8 cellular contexts compared by ENCODE assay signal in genomic region chr3:123449092-123449985, GRCh38. TPM values are rescaled to one million over a fixed set of nuclear protein-coding genes. Genes with fewer than 3 reads are reported as not detected.
DNase-seq lines count a peak whose midpoint lies in the region; ATAC-seq, FAIRE-seq and TF ChIP-seq lines count a peak whose summit lies in the region.

No MANE protein-coding gene starts in this region.

- no peaks in the 10 kb centered on the region for H3K4me1 Mint-ChIP-seq in activated naive CD8-positive, alpha-beta T cell treated with anti-CD3 and anti-CD28 coated beads, Interleukin-2, amount 10 ng/mL, durations not matched to agents 7 days and 5 days

- POLR2A ChIA-PET in A549 (lab: Yijun Ruan, JAX) = interaction anchor here (0.6 kb wide), 2 partner anchors 89 to 125 kb away, joined by 3 to 4 read pairs; no protein-coding TSS in a partner anchor
- POLR2A ChIA-PET in activated naive CD8-positive, alpha-beta T cell treated with anti-CD3 and anti-CD28 coated beads, Interleukin-2, amount 10 ng/mL, durations not matched to agents 7 days and 5 days (lab: Charles Lee) = interaction anchor here (0.7 kb wide), 1 partner anchor 36 kb away, joined by 3 read pairs; no protein-coding TSS in a partner anchor

- H3K36me3 ChIP-seq in hepatocyte (replicated peaks; ENCODE audit: insufficient read depth, low read depth) (no peaks in the 10 kb centered on the region), psoas muscle (ENCODE audit: insufficient read depth in 1 of 2, low read depth in 1 of 2) (no peaks in the 10 kb centered on the region)

- 0% methylated on average over 3 of the region's 114 CpGs for whole genome bisulfite sequencing in A549 (ENCODE audit: missing lambda C conversion rate)
- WGBS in hepatocyte (ENCODE audit: low lambda C conversion rate, missing lambda C conversion rate) = 0% methylated on average over 37 of the region's 114 CpGs
- WGBS in psoas muscle, 3 donors = 0 to 1% (median 0%) methylated on average over 49 to 114 of the region's 114 CpGs

- H3K27ac ChIP-seq in A549 (peak overlapping the region; percentile 46 to 84; a peak in 5 of 6 replicates), hepatocyte (no peak overlapping the region), psoas muscle (peak overlapping the region; percentile 55)

- FAIRE-seq in A549 (lab: Jason Lieb, UNC) (no peak), GM12891 (lab: Jason Lieb, UNC) (no peak)

- no peak for TF ChIP-seq RAD21 in A549 (conservative IDR thresholded peaks at IDR 0.05 in 1 of 2, IDR thresholded peaks at IDR 0.05 in 1 of 2)

- peak overlapping the region; percentile 93 for H2AFZ ChIP-seq in hepatocyte

- TF ChIP-seq EP300 in A549 (IDR thresholded peaks at IDR 0.05) = no peak

- CTCF ChIA-PET in A549 (lab: Yijun Ruan, JAX) = interaction anchor here (0.6 to 2.7 kb wide), 10 partner anchors 9 to 541 kb away, joined by 3 to 9 read pairs (median 5); no protein-coding TSS in a partner anchor

- intact Hi-C loops in psoas muscle (cut with DNase I) = loop anchor here in 1 of 2 donors (5.0 kb wide), 1 partner anchor 38 kb away; no protein-coding TSS in a partner anchor

- H3K9me2 ChIP-seq in hepatocyte (replicated peaks; ENCODE audit: insufficient read depth) = no peaks in the 10 kb centered on the region

- peak overlapping the region; percentile 37 for H3K4me3 Mint-ChIP-seq in activated naive CD8-positive, alpha-beta T cell treated with anti-CD3 and anti-CD28 coated beads, Interleukin-2, amount 10 ng/mL, durations not matched to agents 7 days and 5 days

- no peaks in the 10 kb centered on the region for H3K79me2 ChIP-seq in hepatocyte

- H3K36me3 Mint-ChIP-seq in activated naive CD8-positive, alpha-beta T cell treated with anti-CD3 and anti-CD28 coated beads, Interleukin-2, amount 10 ng/mL, durations not matched to agents 7 days and 5 days = no peaks in the 10 kb centered on the region

- DNase-seq in A549 (ENCODE audit: low read depth in 1 of 2, low spot score in 1 of 2) = peak; percentile 23 to 36
- DNase-seq in GM12891 (ENCODE audit: insufficient read length, low spot score) = peak; percentile 50
- DNase-seq in activated naive CD8-positive, alpha-beta T cell treated with anti-CD3 and anti-CD28 coated beads, Interleukin-2, amount 10 ng/mL, durations not matched to agents 7 days and 5 days = peak; percentile 47
- DNase-seq in hepatocyte (ENCODE audit: low spot score) = peak; percentile 68
- DNase-seq in psoas muscle = peak; percentile 40 to 57
- no peak for DNase-seq in DMS79 treated with DMSO at 0.1 percent for 48 hours (lab: John Stamatoyannopoulos, UW)

- no peaks in the 10 kb centered on the region for H3K9me3 ChIP-seq in A549
- H3K9me3 ChIP-seq in hepatocyte (ENCODE audit: low read depth) = no peaks in the 10 kb centered on the region
- H3K9me3 ChIP-seq in psoas muscle = no peaks in the 10 kb centered on the region

- H3K27me3 Mint-ChIP-seq in activated naive CD8-positive, alpha-beta T cell treated with anti-CD3 and anti-CD28 coated beads, Interleukin-2, amount 10 ng/mL, durations not matched to agents 7 days and 5 days = peaks cover 64% of the 10 kb centered on the region

- no peak for TF ChIP-seq CTCF in A549 (IDR thresholded peaks at IDR 0.05)
- TF ChIP-seq CTCF in hepatocyte (IDR thresholded peaks at IDR 0.05; ENCODE audit: poor library complexity) = no peak
- TF ChIP-seq CTCF in psoas muscle (IDR thresholded peaks at IDR 0.05) = no peak

- H3K4me3 ChIP-seq in A549 (peak overlapping the region; percentile 72), hepatocyte (peak overlapping the region; percentile 70), psoas muscle (peak overlapping the region; percentile 72)

- no peaks in the 10 kb centered on the region for H4K20me1 ChIP-seq in hepatocyte (ENCODE audit: insufficient read depth, poor library complexity, severe bottlenecking)

- ATAC-seq in A549 (peak; percentile 61 to 71), psoas muscle (peak; percentile 40 to 60 (median 50)), HG02970 (IDR thresholded peaks at IDR 0.05; ENCODE audit: low FRiP score, unreplicated experiment) (no peak), HG02678 (IDR thresholded peaks at IDR 0.05; ENCODE audit: unreplicated experiment) (no peak)
- peak; percentile 38 for ATAC-seq in activated naive CD8-positive, alpha-beta T cell treated with anti-CD3 and anti-CD28 coated beads, Interleukin-2, amount 10 ng/mL, durations not matched to agents 7 days and 5 days (ENCODE audit: low read depth)

- peak overlapping the region; percentile 99 for H3K4me2 ChIP-seq in A549
- H3K4me2 ChIP-seq in hepatocyte = peak overlapping the region; percentile 99

- H3K9me3 Mint-ChIP-seq in activated naive CD8-positive, alpha-beta T cell treated with anti-CD3 and anti-CD28 coated beads, Interleukin-2, amount 10 ng/mL, durations not matched to agents 7 days and 5 days = no peaks in the 10 kb centered on the region

- H3K4me1 ChIP-seq in A549 = peaks cover 4% of the 10 kb centered on the region; the same call in 1 of the 3 replicates
- peaks cover 11% of the 10 kb centered on the region for H3K4me1 ChIP-seq in hepatocyte (ENCODE audit: insufficient read depth)
- H3K4me1 ChIP-seq in psoas muscle = no peaks in the 10 kb centered on the region

- TF ChIP-seq POLR2A in A549 (IDR thresholded peaks at IDR 0.05; ENCODE audit: low read length) = no peak
- no peak for TF ChIP-seq POLR2A in GM12891 (IDR thresholded peaks at IDR 0.05; ENCODE audit: low read depth, low read length)

- H3K27ac Mint-ChIP-seq in activated naive CD8-positive, alpha-beta T cell treated with anti-CD3 and anti-CD28 coated beads, Interleukin-2, amount 10 ng/mL, durations not matched to agents 7 days and 5 days = no peak overlapping the region

- H3K27me3 ChIP-seq in hepatocyte (peaks cover 43% of the 10 kb centered on the region), psoas muscle (ENCODE audit: insufficient read depth in 3 of 3, low read length in 2 of 3) (peaks cover 0 to 73% (median 16%) of the 10 kb centered on the region in 3 donors)

TF ChIP-seq in A549, 52 proteins besides CTCF, POLR2A, EP300 and RAD21:
- TF ChIP-seq MYC (IDR thresholded peaks at IDR 0.05; ENCODE audit: borderline replicate concordance, low read length) = no peak
- no peak for TF ChIP-seq NR3C1 (IDR thresholded peaks at IDR 0.05)
- no peak for TF ChIP-seq CBX8 (IDR thresholded peaks at IDR 0.05)
- TF ChIP-seq HEYL (CRISPR knock-in tag; IDR thresholded peaks at IDR 0.05) = no peak

TF ChIP-seq in GM12891, 5 proteins besides CTCF, POLR2A, EP300 and RAD21:
- TF ChIP-seq SPI1 (IDR thresholded peaks at IDR 0.05; ENCODE audit: low read depth, low read length) (no peak), POLR2AphosphoS5 (IDR thresholded peaks at IDR 0.05; ENCODE audit: low read depth, low read length) (no peak), PAX5 (IDR thresholded peaks at IDR 0.05; ENCODE audit: insufficient read depth, low read length, severe bottlenecking) (no peak)
TF ChIP-seq in GM12891: peak in this region for 0.

RNA-seq across cellular contexts. Expression of gene ADCY5, which starts 0.4 kb away (rescaled TPM):
- polyA plus RNA-seq in A549 (2011; rRNA removed) (0.68 and 0.70 TPM in 2 replicates), A549 (2017; fragmentation: RNase III; extraction: RNeasy Plus Mini Kit Qiagen cat#74134 plus additional on column Dnase treatment) (0.38 to 0.57 TPM (median 0.46 TPM) in 3 replicates), hepatocyte (2.1 and 4.7 TPM in 2 replicates), psoas muscle (1 to 10 TPM; 1.0 to 1.3 (median 1.2) TPM)
- 0.36 and 1.0 TPM in 2 replicates for polyA plus RNA-seq in A549 (2012; cell fraction: cytosol; rRNA removed)
- 0.88 and 1.2 TPM in 2 replicates for polyA plus RNA-seq in A549 (2012; cell fraction: nucleus; rRNA removed)
- 3.9 and 6.3 TPM in 2 replicates for polyA minus RNA-seq in A549 (2011; rRNA and poly(A)+ RNA removed)
- polyA plus RNA-seq in GM12891 (2012; ENCODE audit: low read depth, missing spikeins) = 0.03 TPM
- total RNA-seq in activated naive CD8-positive, alpha-beta T cell treated with anti-CD3 and anti-CD28 coated beads, Interleukin-2, amount 10 ng/mL, durations not matched to agents 7 days and 5 days = not detected
- total RNA-seq in hepatocyte (3.1 and 5.3 TPM in 2 replicates), psoas muscle (1 to 10 TPM; 1.6 to 4.4 (median 2.1) TPM)

Comparison
In these comparisons a context has a peak if more than half of its experiments do, and no peak if none do; other contexts are left out.
1. ATAC-seq: peak in A549 (2 of 2), activated naive CD8-positive, alpha-beta T cell treated with anti-CD3 and anti-CD28 coated beads, Interleukin-2, amount 10 ng/mL, durations not matched to agents 7 days and 5 days (single experiment) and psoas muscle (4 of 4); none in HG02970 (single experiment) and HG02678 (single experiment).
2. Peak in every context shown above with its lines, with median percentiles within 50 percentile points of each other: H3K4me3 ChIP-seq.